Comparison of ENCODE assay signal across 8 cellular contexts in genomic region chr4:81405900-81406401, GRCh38.
A peak's percentile ranks its signal among the peaks of the same experiment; 100 is the strongest.
DNase-seq lines count a peak whose midpoint lies in the region; ATAC-seq and TF ChIP-seq lines count a peak whose summit lies in the region.

No MANE protein-coding gene starts in this region.

- no peaks in the 10 kb centered on the region for H3K36me3 ChIP-seq in prostate gland

- peak; percentile 63 to 86 (median 78) for TF ChIP-seq CTCF in prostate gland (IDR thresholded peaks at IDR 0.05)

- 0% methylated on average over 4 of the region's 4 CpGs for WGBS in prostate gland

- no peak overlapping the region for H3K4me3 Mint-ChIP-seq in activated CD4-positive, alpha-beta memory T cell treated with anti-CD3 and anti-CD28 coated beads, Interleukin-2, amount 10 ng/mL, durations not matched to agents 7 days and 5 days

- no peaks in the 10 kb centered on the region for H3K27me3 Mint-ChIP-seq in activated CD4-positive, alpha-beta memory T cell treated with anti-CD3 and anti-CD28 coated beads, Interleukin-2, amount 10 ng/mL, durations not matched to agents 7 days and 5 days

- H3K27me3 ChIP-seq in prostate gland (replicated peaks; ENCODE audit: insufficient read depth): no peaks in the 10 kb centered on the region

- no peaks in the 10 kb centered on the region for H3K9me3 ChIP-seq in prostate gland

- H3K27ac Mint-ChIP-seq in activated CD4-positive, alpha-beta memory T cell treated with anti-CD3 and anti-CD28 coated beads, Interleukin-2, amount 10 ng/mL, durations not matched to agents 7 days and 5 days: no peak overlapping the region

- no peak overlapping the region for H3K27ac ChIP-seq in prostate gland

- intact Hi-C loops in prostate gland (cut with DNase I): loop anchor here (5.0 kb wide), 2 partner anchors 436 to 861 kb away; no protein-coding TSS in a partner anchor

- no peak for TF ChIP-seq POLR2A in prostate gland (IDR thresholded peaks at IDR 0.05)

- no peak overlapping the region for H3K4me3 ChIP-seq in prostate gland

- no peaks in the 10 kb centered on the region for H3K4me1 ChIP-seq in prostate gland (replicated peaks)

- peak; percentile 7 for DNase-seq in activated CD4-positive, CD25-positive, alpha-beta regulatory T cell treated with anti-CD3 and anti-CD28 coated beads, Interleukin-2, amount 50 U/mL, for 16 hours (ENCODE audit: low read depth, low spot score)
- DNase-seq in activated CD4-positive, CD25-positive, alpha-beta regulatory T cell treated with anti-CD3 and anti-CD28 coated beads, Interleukin-2, amount 50 U/mL, for 72 hours: no peak
- DNase-seq in NCI-H510A (lab: John Stamatoyannopoulos, UW) (peak; percentile 41), foreskin melanocyte (peak; percentile 62), prostate gland (ENCODE audit: low spot score) (peak; percentile 59)
- DNase-seq in activated CD4-positive, alpha-beta memory T cell treated with anti-CD3 and anti-CD28 coated beads, Interleukin-2, amount 10 ng/mL, durations not matched to agents 7 days and 5 days: peak; percentile 29

- CTCF ChIA-PET in activated CD4-positive, alpha-beta memory T cell treated with anti-CD3 and anti-CD28 coated beads, Interleukin-2, amount 10 ng/mL, durations not matched to agents 7 days and 5 days (lab: Charles Lee): interaction anchor here (0.7 to 1.4 kb wide), 6 partner anchors 11 to 795 kb away, joined by 3 to 6 read pairs (median 3); no protein-coding TSS in a partner anchor

- no peaks in the 10 kb centered on the region for H3K9me3 Mint-ChIP-seq in activated CD4-positive, alpha-beta memory T cell treated with anti-CD3 and anti-CD28 coated beads, Interleukin-2, amount 10 ng/mL, durations not matched to agents 7 days and 5 days

- POLR2A ChIA-PET in activated CD4-positive, alpha-beta memory T cell treated with anti-CD3 and anti-CD28 coated beads, Interleukin-2, amount 10 ng/mL, durations not matched to agents 7 days and 5 days (lab: Charles Lee): no interaction called here

- ATAC-seq in GM21390 (IDR thresholded peaks at IDR 0.05; ENCODE audit: unreplicated experiment): peak; percentile 86
- ATAC-seq in HG03571 (IDR thresholded peaks at IDR 0.05; ENCODE audit: unreplicated experiment): peak; percentile 79

- no peaks in the 10 kb centered on the region for H3K36me3 Mint-ChIP-seq in activated CD4-positive, alpha-beta memory T cell treated with anti-CD3 and anti-CD28 coated beads, Interleukin-2, amount 10 ng/mL, durations not matched to agents 7 days and 5 days (ENCODE audit: low read depth)

- peaks cover 5% of the 10 kb centered on the region for H3K4me1 Mint-ChIP-seq in activated CD4-positive, alpha-beta memory T cell treated with anti-CD3 and anti-CD28 coated beads, Interleukin-2, amount 10 ng/mL, durations not matched to agents 7 days and 5 days
